Comparison of ENCODE assay signal across 22 cellular contexts in the genomic region with DNA sequence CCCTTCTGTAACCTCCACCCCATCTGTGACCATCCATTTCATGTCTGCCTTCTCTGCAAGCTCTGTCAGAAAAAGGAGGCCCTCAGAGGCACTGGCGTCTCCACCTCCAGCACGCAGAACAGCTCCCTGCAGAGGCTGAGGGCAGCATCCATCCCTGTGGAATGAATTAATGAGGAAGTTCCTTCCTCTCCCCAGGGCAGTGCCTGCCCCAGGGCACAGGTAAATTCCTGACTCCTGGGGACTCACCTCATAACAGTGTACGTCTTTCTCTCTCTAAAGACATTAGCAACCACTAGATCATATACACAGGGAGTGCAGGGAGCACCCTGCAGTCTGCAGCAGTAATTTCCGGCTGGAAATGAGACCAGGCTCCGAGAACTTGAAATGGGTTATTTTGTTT.
DNase-seq lines count a peak whose midpoint lies in the region; TF ChIP-seq lines count a peak whose summit lies in the region.
"Had no signal": no experiment of that assay in that cellular context is flagged by ENCODE, and none has a peak within 500 bp of the region (broad histone marks: within the 10 kb centered on the region; RNA-seq: fewer than 3 reads in every experiment).

No MANE protein-coding gene starts in this region.

- H3K9me3 ChIP-seq in endodermal cell (ENCODE audit: control insufficient read depth, low read length) (no peaks in the 10 kb centered on the region), parathyroid adenoma (ENCODE audit: control insufficient read depth, low read length) (no peaks in the 10 kb centered on the region)
- H3K9me3 ChIP-seq: BE2C, Peyer's patch had no signal

- H3K36me3 ChIP-seq in endodermal cell (ENCODE audit: control insufficient read depth, insufficient read depth, low read length) (no peaks in the 10 kb centered on the region), parathyroid adenoma (ENCODE audit: control insufficient read depth, insufficient read depth, low read length) (no peaks in the 10 kb centered on the region)
- H3K36me3 ChIP-seq: BE2C, Peyer's patch had no signal

- peaks cover 2% of the 10 kb centered on the region for H3K27me3 Mint-ChIP-seq in endodermal cell (ENCODE audit: insufficient read depth)

- peaks cover 3% of the 10 kb centered on the region for H3K4me1 Mint-ChIP-seq in endodermal cell
- H3K4me1 Mint-ChIP-seq: CD14-positive monocyte; CD8-positive, alpha-beta memory T cell had no signal

- H3K9me3 Mint-ChIP-seq in endodermal cell: no peaks in the 10 kb centered on the region

- 66 to 100% methylated on average over 1 to 5 of the region's 5 CpGs for WGBS in endodermal cell (ENCODE audit: insufficient coverage in 1 of 2, insufficient read length in 1 of 2), 2 experiments

- H2AFZ ChIP-seq in parathyroid adenoma: peak overlapping the region; percentile 80

- no peak overlapping the region for H3K4me3 Mint-ChIP-seq in endodermal cell
- H3K4me3 Mint-ChIP-seq: CD14-positive monocyte; CD8-positive, alpha-beta memory T cell had no signal

- no peak overlapping the region for H3K27ac Mint-ChIP-seq in endodermal cell
- H3K27ac Mint-ChIP-seq: CD14-positive monocyte; CD8-positive, alpha-beta memory T cell had no signal

- no peaks in the 10 kb centered on the region for H3K79me2 ChIP-seq in parathyroid adenoma

- H3K4me3 ChIP-seq in endodermal cell (ENCODE audit: low read length) (no peak overlapping the region), parathyroid adenoma (ENCODE audit: low read depth, low read length) (no peak overlapping the region)
- H3K4me3 ChIP-seq: Peyer's patch, SK-N-MC had no signal

- H3K4me2 ChIP-seq in parathyroid adenoma (ENCODE audit: low read length): no peak overlapping the region

- DNase-seq in NCI-H510A treated with DMSO at 0.1 percent for 48 hours (lab: John Stamatoyannopoulos, UW) (peak; percentile 71), NCI-H510A (lab: John Stamatoyannopoulos, UW) (no peak), NCI-H69 (lab: John Stamatoyannopoulos, UW) (peak; percentile 27), endodermal cell (peak; percentile 78), DMS79 treated with DMSO at 0.1 percent for 48 hours (lab: John Stamatoyannopoulos, UW) (no peak), NCI-H82 treated with DMSO at 0.1 percent for 48 hours (lab: John Stamatoyannopoulos, UW; ENCODE audit: unreplicated experiment) (no peak), kidney glomerular epithelial cell (lab: John Stamatoyannopoulos, UW) (no peak)
- DNase-seq: 8988T; ACHN; BE2C; CD8-positive, alpha-beta memory T cell; DND-41; NCI-H1436; NCI-H187; NCI-H2081 treated with DMSO at 0.1 percent for 48 hours; NCI-H446; NCI-H82; Peyer's patch; SHP77 treated with DMSO at 0.1 percent for 48 hours had no signal

- H3K27me3 ChIP-seq in endodermal cell (ENCODE audit: control insufficient read depth, insufficient read depth, low read length, poor library complexity, severe bottlenecking): no peaks in the 10 kb centered on the region
- peaks cover 3% of the 10 kb centered on the region for H3K27me3 ChIP-seq in parathyroid adenoma (ENCODE audit: control insufficient read depth, insufficient read depth, low read length)
- H3K27me3 ChIP-seq: BE2C, Peyer's patch had no signal

- TF ChIP-seq CTCF in endodermal cell (conservative IDR thresholded peaks at IDR 0.05) (no peak), parathyroid adenoma (IDR thresholded peaks at IDR 0.05) (no peak)

- H3K27ac ChIP-seq in endodermal cell (ENCODE audit: low read depth, low read length) (no peak overlapping the region), parathyroid adenoma (peak overlapping the region; percentile 86)
- H3K27ac ChIP-seq: Peyer's patch, SK-N-MC had no signal

- H3K4me1 ChIP-seq in endodermal cell (ENCODE audit: control insufficient read depth, insufficient read depth, low read length): no peaks in the 10 kb centered on the region
- H3K4me1 ChIP-seq in parathyroid adenoma: peaks cover 28% of the 10 kb centered on the region
- H3K4me1 ChIP-seq: BE2C, Peyer's patch had no signal

- no peak overlapping the region for H3K9ac ChIP-seq in endodermal cell (ENCODE audit: extremely low read depth, low read length, poor library complexity, severe bottlenecking)
- no peak overlapping the region for H3K9ac ChIP-seq in parathyroid adenoma

- H3K36me3 Mint-ChIP-seq in endodermal cell (ENCODE audit: low read depth): no peaks in the 10 kb centered on the region
- H3K36me3 Mint-ChIP-seq: CD14-positive monocyte had no signal

Comparison
In these comparisons a context has a peak if more than half of its experiments do, and no peak if none do; other contexts are left out.
1. DNase-seq: peak in NCI-H510A treated with DMSO at 0.1 percent for 48 hours (single experiment), NCI-H69 (single experiment) and endodermal cell (single experiment); none in NCI-H510A (single experiment), DMS79 treated with DMSO at 0.1 percent for 48 hours (single experiment), NCI-H82 treated with DMSO at 0.1 percent for 48 hours (single experiment) and kidney glomerular epithelial cell (single experiment).